In genomic region chr9:97982191-97982718, GRCh38 we compare ENCODE assay signal across 9 cellular contexts. TPM values are rescaled to one million over a fixed set of nuclear protein-coding genes. Genes with fewer than 3 reads are reported as not detected.
DNase-seq lines count a peak whose midpoint lies in the region; ATAC-seq, FAIRE-seq and TF ChIP-seq lines count a peak whose summit lies in the region.
"Had no signal": no experiment of that assay in that cellular context is flagged by ENCODE, and none has a peak within 500 bp of the region (broad histone marks: within the 10 kb centered on the region; RNA-seq: fewer than 3 reads in every experiment).

No MANE protein-coding gene starts in this region.

- TF ChIP-seq POLR2A in H1 (IDR thresholded peaks at IDR 0.05; ENCODE audit: control extremely low read depth in 1 of 2, low read depth in 2 of 2, low read length in 2 of 2) = no peak

- H4K8ac ChIP-seq in H1 (ENCODE audit: extremely low read depth, insufficient read depth, low read length) = no peak overlapping the region

- TF ChIP-seq EP300 in H1 (IDR thresholded peaks at IDR 0.05; ENCODE audit: borderline replicate concordance in 1 of 2, low read depth in 2 of 2, low read length in 2 of 2) = 0 out of 3 replicates have a peak, but pooled peaks of 1 of the 2 experiments have one; percentile 12

- peak overlapping the region; percentile 70 for H3K4me3 ChIP-seq in CD8-positive, alpha-beta T cell (ENCODE audit: low read depth, low read length)
- H3K4me3 ChIP-seq in H1 (ENCODE audit: extremely low read depth in 1 of 4, insufficient read depth in 2 of 4, low read depth in 3 of 4, low read length in 4 of 4) (peak overlapping the region; percentile 10 to 95 (median 24); a peak in 6 of 8 replicates), neuron (ENCODE audit: low read length) (peak overlapping the region; percentile 91)

- H3K27me3 Mint-ChIP-seq in CD8-positive, alpha-beta T cell (ENCODE audit: low read depth) = no peaks in the 10 kb centered on the region

- no peak overlapping the region for H3K9ac ChIP-seq in H1 (replicated peaks in 1 of 4; ENCODE audit: extremely low read depth in 1 of 4, low read depth in 3 of 4, low read length in 3 of 4)

- peak overlapping the region; percentile 75 for H3K27ac ChIP-seq in CD8-positive, alpha-beta T cell (ENCODE audit: low read depth, low read length)
- no peak overlapping the region for H3K27ac ChIP-seq in H1 (ENCODE audit: low read depth, low read length)

- no peak overlapping the region for H2BK5ac ChIP-seq in H1 (ENCODE audit: low read depth, low read length)

- no peak for DNase-seq in CD8-positive, alpha-beta T cell
- DNase-seq in NCI-H460 (ENCODE audit: extremely low read depth, low read depth) = peak; percentile 21
- no peak for DNase-seq in H1 (ENCODE audit: low read depth in 1 of 2, low spot score in 2 of 2)
- no peak for DNase-seq in NCI-H1048 (lab: John Stamatoyannopoulos, UW)

- H3K36me3 ChIP-seq in CD8-positive, alpha-beta T cell (ENCODE audit: insufficient read depth, low read length) = no peaks in the 10 kb centered on the region
- no peaks in the 10 kb centered on the region for H3K36me3 ChIP-seq in H1 (ENCODE audit: control insufficient read depth in 2 of 4, insufficient read depth in 4 of 4, low read length in 3 of 4)
- H3K36me3 ChIP-seq in neuron (ENCODE audit: insufficient read depth, low read length) = no peaks in the 10 kb centered on the region

- no peak overlapping the region for H4K5ac ChIP-seq in H1 (ENCODE audit: insufficient read length, low read depth, low read length)

- no peak overlapping the region for H3K56ac ChIP-seq in H1 (replicated peaks; ENCODE audit: insufficient read length, low read depth, low read length)

- peaks cover 46% of the 10 kb centered on the region for H3K4me1 ChIP-seq in CD8-positive, alpha-beta T cell (ENCODE audit: insufficient read depth, low read length)
- H3K4me1 ChIP-seq in H1 (replicated peaks in 1 of 4; ENCODE audit: control insufficient read depth in 3 of 4, insufficient read depth in 4 of 4, low read length in 3 of 4) (peaks cover 0 to 7% (median 2%) of the 10 kb centered on the region in 4 experiments; a peak in 2 of 7 replicates), neuron (ENCODE audit: insufficient read depth, low read length) (peaks cover 23% of the 10 kb centered on the region)

- peaks cover 3% of the 10 kb centered on the region; the same call in 1 of the 2 replicates for H3K79me1 ChIP-seq in H1 (ENCODE audit: low read depth, low read length)

- H4K20me1 ChIP-seq in H1 (replicated peaks in 1 of 2; ENCODE audit: control insufficient read depth in 1 of 2, insufficient read depth in 2 of 2, low read length in 2 of 2) = peaks cover 18 to 30% of the 10 kb centered on the region in 2 experiments

- no peak for TF ChIP-seq RAD21 in H1 (IDR thresholded peaks at IDR 0.05 in 1 of 2, conservative IDR thresholded peaks at IDR 0.05 in 1 of 2; ENCODE audit: low read depth in 2 of 2, low read length in 2 of 2)

- no peak overlapping the region for H2BK20ac ChIP-seq in H1 (ENCODE audit: low read length)

- peaks cover 6 to 21% of the 10 kb centered on the region in 2 experiments for H3K79me2 ChIP-seq in H1 (ENCODE audit: control insufficient read depth in 1 of 2, insufficient read depth in 2 of 2, low read length in 2 of 2)

- peak overlapping the region; percentile 55 to 70 for H3K4me2 ChIP-seq in H1 (ENCODE audit: insufficient read depth in 1 of 2, low read depth in 2 of 2, low read length in 2 of 2)

- H3K27me3 ChIP-seq in CD8-positive, alpha-beta T cell (ENCODE audit: insufficient read depth, low read length) = no peaks in the 10 kb centered on the region
- peaks cover 46 to 82% (median 64%) of the 10 kb centered on the region in 4 experiments for H3K27me3 ChIP-seq in H1 (replicated peaks in 1 of 4; ENCODE audit: control insufficient read depth in 3 of 4, extremely low read depth in 1 of 4, insufficient read depth in 3 of 4, low read length in 3 of 4)
- H3K27me3 ChIP-seq in neuron (ENCODE audit: insufficient read depth, low read length) = no peaks in the 10 kb centered on the region

- H3K9me3 Mint-ChIP-seq in CD8-positive, alpha-beta T cell = no peaks in the 10 kb centered on the region

- no peak overlapping the region for H2BK15ac ChIP-seq in H1 (ENCODE audit: low read length)

- H3K23me2 ChIP-seq in H1 (ENCODE audit: low read depth, low read length) = peaks cover 12% of the 10 kb centered on the region; the same call in 1 of the 2 replicates

- H2BK12ac ChIP-seq in H1 (ENCODE audit: low read depth, low read length) = no peak overlapping the region

- FAIRE-seq in H1 (lab: Jason Lieb, UNC) = no peak

- H3K4me1 Mint-ChIP-seq in CD8-positive, alpha-beta T cell (ENCODE audit: low read depth) = peaks cover 57% of the 10 kb centered on the region

- no peak overlapping the region for H4K91ac ChIP-seq in H1 (replicated peaks; ENCODE audit: insufficient read length, low read length)

- no peaks in the 10 kb centered on the region for H3K9me3 ChIP-seq in CD8-positive, alpha-beta T cell (ENCODE audit: low read length)
- peaks cover 0 to 5% of the 10 kb centered on the region in 2 experiments; a peak in 1 of 4 replicates for H3K9me3 ChIP-seq in H1 (ENCODE audit: insufficient read depth in 2 of 2, low read depth in 1 of 2, low read length in 1 of 2)
- no peaks in the 10 kb centered on the region for H3K9me3 ChIP-seq in neuron (ENCODE audit: low read length)

- no peaks in the 10 kb centered on the region for H3K36me3 Mint-ChIP-seq in CD8-positive, alpha-beta T cell

- POLR2A ChIA-PET in CD8-positive, alpha-beta T cell (lab: Charles Lee) = interaction anchor here (0.7 to 8.8 kb wide), 18 partner anchors 8 to 274 kb away, joined by 3 to 121 read pairs (median 6); partner anchors contain the start of genes NANS, TBC1D2 and TRMO
- POLR2A ChIA-PET in H1 (lab: Charles Lee; ENCODE audit: partially characterized antibody) = interaction anchor here (1.1 to 2.1 kb wide), 5 partner anchors 21 to 108 kb away, joined by 3 to 21 read pairs (median 3); partner anchors contain the start of gene TRMO

- H3K4ac ChIP-seq in H1 (replicated peaks; ENCODE audit: insufficient read length, low read depth, low read length) = no peak overlapping the region

- H2AFZ ChIP-seq in H1 (ENCODE audit: low read length) = no peak overlapping the region
- peak overlapping the region; percentile 87 for H2AFZ ChIP-seq in neuron (ENCODE audit: low read depth, low read length)

- intact Hi-C loops in CD8-positive, alpha-beta T cell (cut with DNase I, micrococcal nuclease) = loop anchor here (1.0 to 10.0 kb wide), 10 partner anchors 12 to 1843 kb away; partner anchors contain the start of genes ANKS6 (in 1 of the 2), HEMGN (in 1 of the 2), NANS (in 1 of the 2) and NR4A3 (in 1 of the 2)

- H3K4me3 Mint-ChIP-seq in CD8-positive, alpha-beta T cell = peak overlapping the region; percentile 67

- H3K18ac ChIP-seq in H1 (ENCODE audit: extremely low read depth, low read length) = no peak overlapping the region

- H3K14ac ChIP-seq in H1 (ENCODE audit: insufficient read length) = no peak overlapping the region

- H3K27ac Mint-ChIP-seq in CD8-positive, alpha-beta T cell = peak overlapping the region; percentile 90

- no peak overlapping the region for H3K23ac ChIP-seq in H1 (ENCODE audit: insufficient read length)

- ATAC-seq in CD8-positive, alpha-beta T cell = no peak
- ATAC-seq in GM18502 (IDR thresholded peaks at IDR 0.05; ENCODE audit: poor library complexity, unreplicated experiment) (no peak), HG03521 (IDR thresholded peaks at IDR 0.05; ENCODE audit: unreplicated experiment) (no peak), HG03442 (IDR thresholded peaks at IDR 0.05; ENCODE audit: unreplicated experiment) (no peak)

- TF ChIP-seq CTCF in CD8-positive, alpha-beta T cell (IDR thresholded peaks at IDR 0.05) = no peak
- TF ChIP-seq CTCF in H1 (IDR thresholded peaks at IDR 0.05; ENCODE audit: control extremely low read depth in 1 of 3, insufficient read depth in 1 of 3, low read depth in 1 of 3, low read length in 3 of 3) = no peak

- no peak overlapping the region for H2BK120ac ChIP-seq in H1 (replicated peaks; ENCODE audit: low read depth, low read length)

- CTCF ChIA-PET in CD8-positive, alpha-beta T cell (lab: Charles Lee) = interaction anchor here (0.7 to 6.0 kb wide), 9 partner anchors 10 to 81 kb away, joined by 3 to 86 read pairs (median 6); partner anchors contain the start of gene TRMO
- CTCF ChIA-PET in H1 (lab: Charles Lee; ENCODE audit: partially characterized antibody) = interaction anchor here (1.1 to 3.1 kb wide), 6 partner anchors 11 to 79 kb away, joined by 3 to 13 read pairs (median 4); no protein-coding TSS in a partner anchor

- H2AK5ac ChIP-seq in H1 (ENCODE audit: low read depth, low read length) = no peak overlapping the region

- 5% methylated on average over 16 of the region's 16 CpGs; no CpG with 5 or more reads in 1 of the 2 experiments for WGBS in H1 (ENCODE audit: extremely low coverage in 1 of 2, insufficient coverage in 1 of 2, insufficient read length in 1 of 2, insufficient replicate concordance in 2 of 2, low coverage in 1 of 2, low lambda C conversion rate in 2 of 2, missing lambda C conversion rate in 1 of 2), 2 experiments

RNA-seq across cellular contexts. Expression of gene ANP32B, which starts 0.9 kb away (rescaled TPM):
- 100 to 1,000 TPM; 168 to 177 TPM for total RNA-seq in CD8-positive, alpha-beta T cell
- total RNA-seq in NCI-H460 (2014; rRNA removed; shearing (Covaris generic)) = 34.6 and 72.5 TPM in 2 replicates
- polyA plus RNA-seq in NCI-H460 (2014; cell fraction: nucleus; rRNA removed) = 15.5 and 18.4 TPM in 2 replicates
- 77.0 and 88.1 TPM in 2 replicates for total RNA-seq in H1 (2021; fragmentation: NEBNext Ultra II Directional; extraction: Animal tissue kit (Norgen Biotek cat#: 25700))
- polyA plus RNA-seq in H1 (2011; rRNA removed) = 5.5 and 7.6 TPM in 2 replicates
- 25.1 TPM for polyA plus RNA-seq in H1 (2011; cell fraction: cytosol; rRNA removed)
- 8.8 TPM for polyA plus RNA-seq in H1 (2011; cell fraction: nucleus; rRNA removed)
- 95.0 to 120 TPM (median 102 TPM) in 4 replicates for polyA plus RNA-seq in H1 (2012, experiment 1 of 2)
- 50.2 TPM for polyA plus RNA-seq in H1 (2012, experiment 2 of 2)
- 157 TPM for polyA plus RNA-seq in H1 (2013, experiment 1 of 2)
- 155 TPM for polyA plus RNA-seq in H1 (2013, experiment 2 of 2)
- polyA minus RNA-seq in H1 (2011; rRNA and poly(A)+ RNA removed) = 2.9 and 4.9 TPM in 2 replicates
- polyA minus RNA-seq in H1 (2011; cell fraction: cytosol; rRNA and poly(A)+ RNA removed) = 10.6 TPM
- 10.3 TPM for polyA minus RNA-seq in H1 (2011; cell fraction: nucleus; rRNA and poly(A)+ RNA removed)

RNA-seq across cellular contexts. Expression of gene HEMGN, which starts 44.3 kb away (rescaled TPM):
- under 1 TPM; 0.14 to 0.33 TPM for total RNA-seq in CD8-positive, alpha-beta T cell
- not detected in 2 replicates for total RNA-seq in NCI-H460 (2014; rRNA removed; shearing (Covaris generic))
- not detected in 2 replicates for polyA plus RNA-seq in NCI-H460 (2014; cell fraction: nucleus; rRNA removed)
- not detected in 2 replicates for total RNA-seq in H1 (2021; fragmentation: NEBNext Ultra II Directional; extraction: Animal tissue kit (Norgen Biotek cat#: 25700))
- polyA plus RNA-seq in H1 (2011; rRNA removed) = not detected in 2 replicates
- not detected for polyA plus RNA-seq in H1 (2011; cell fraction: cytosol; rRNA removed)
- polyA plus RNA-seq in H1 (2011; cell fraction: nucleus; rRNA removed) = not detected
- not detected in 4 replicates for polyA plus RNA-seq in H1 (2012, experiment 1 of 2)
- polyA plus RNA-seq in H1 (2012, experiment 2 of 2) = not detected
- polyA plus RNA-seq in H1 (2013, experiment 1 of 2) = not detected
- polyA plus RNA-seq in H1 (2013, experiment 2 of 2) = not detected
- not detected in 2 replicates for polyA minus RNA-seq in H1 (2011; rRNA and poly(A)+ RNA removed)
- polyA minus RNA-seq in H1 (2011; cell fraction: cytosol; rRNA and poly(A)+ RNA removed) = not detected
- polyA minus RNA-seq in H1 (2011; cell fraction: nucleus; rRNA and poly(A)+ RNA removed) = not detected
- total RNA-seq: HT1080 had no signal

RNA-seq across cellular contexts. Expression of gene TRMO, which starts 60.0 kb away (rescaled TPM):
- 10 to 100 TPM; 45.7 to 50.6 TPM for total RNA-seq in CD8-positive, alpha-beta T cell
- total RNA-seq in NCI-H460 (2014; rRNA removed; shearing (Covaris generic)) = 19.6 and 21.8 TPM in 2 replicates
- 13.7 and 25.7 TPM in 2 replicates for polyA plus RNA-seq in NCI-H460 (2014; cell fraction: nucleus; rRNA removed)
- total RNA-seq in H1 (2021; fragmentation: NEBNext Ultra II Directional; extraction: Animal tissue kit (Norgen Biotek cat#: 25700)) = 4.7 and 5.6 TPM in 2 replicates
- polyA plus RNA-seq in H1 (2011; rRNA removed) = 3.2 and 4.6 TPM in 2 replicates
- 4.0 TPM for polyA plus RNA-seq in H1 (2011; cell fraction: cytosol; rRNA removed)
- polyA plus RNA-seq in H1 (2011; cell fraction: nucleus; rRNA removed) = 3.5 TPM
- 4.1 to 6.8 TPM (median 5.0 TPM) in 4 replicates for polyA plus RNA-seq in H1 (2012, experiment 1 of 2)
- 1.3 TPM for polyA plus RNA-seq in H1 (2012, experiment 2 of 2)
- 4.5 TPM for polyA plus RNA-seq in H1 (2013, experiment 1 of 2)
- polyA plus RNA-seq in H1 (2013, experiment 2 of 2) = 4.1 TPM
- 7.5 and 10.7 TPM in 2 replicates for polyA minus RNA-seq in H1 (2011; rRNA and poly(A)+ RNA removed)
- polyA minus RNA-seq in H1 (2011; cell fraction: cytosol; rRNA and poly(A)+ RNA removed) = 2.9 TPM
- 8.4 TPM for polyA minus RNA-seq in H1 (2011; cell fraction: nucleus; rRNA and poly(A)+ RNA removed)

Comparison
In these comparisons a context has a peak if more than half of its experiments do, and no peak if none do; other contexts are left out.
1. H3K4me3 ChIP-seq: peak in every context shown above with its lines; median percentile 91 in neuron; 70 in CD8-positive, alpha-beta T cell; 24 in H1.